Comparison of ENCODE assay signal across 1 cellular context in the genomic region with DNA sequence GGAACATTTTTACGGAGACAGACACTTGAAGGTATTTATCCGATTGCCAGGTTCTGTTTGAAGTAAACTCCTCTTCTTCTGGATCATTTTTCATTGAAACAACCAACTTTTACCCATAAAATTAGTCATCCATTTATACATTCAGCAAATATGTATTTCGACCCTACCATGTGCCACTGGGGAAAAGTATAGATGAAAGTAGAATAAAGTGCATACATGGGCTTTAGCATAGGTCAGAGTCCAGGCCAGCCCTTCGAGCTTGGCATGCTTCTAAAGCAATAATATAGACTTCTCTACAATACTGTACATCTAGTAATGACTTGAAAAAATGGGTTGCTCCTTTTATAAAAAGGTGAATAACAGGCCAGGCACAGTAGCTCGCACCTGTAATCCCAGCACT.
TF ChIP-seq lines count a peak whose summit lies in the region.

No MANE protein-coding gene starts in this region.

TF ChIP-seq in IMR-90, 13 proteins besides CTCF, POLR2A, EP300 and RAD21:
- TF ChIP-seq RFX5 (IDR thresholded peaks at IDR 0.05; ENCODE audit: low read depth, low read length) (no peak), MAZ (IDR thresholded peaks at IDR 0.05; ENCODE audit: borderline replicate concordance, low read depth, low read length) (no peak)
- TF ChIP-seq, protein P1, sequence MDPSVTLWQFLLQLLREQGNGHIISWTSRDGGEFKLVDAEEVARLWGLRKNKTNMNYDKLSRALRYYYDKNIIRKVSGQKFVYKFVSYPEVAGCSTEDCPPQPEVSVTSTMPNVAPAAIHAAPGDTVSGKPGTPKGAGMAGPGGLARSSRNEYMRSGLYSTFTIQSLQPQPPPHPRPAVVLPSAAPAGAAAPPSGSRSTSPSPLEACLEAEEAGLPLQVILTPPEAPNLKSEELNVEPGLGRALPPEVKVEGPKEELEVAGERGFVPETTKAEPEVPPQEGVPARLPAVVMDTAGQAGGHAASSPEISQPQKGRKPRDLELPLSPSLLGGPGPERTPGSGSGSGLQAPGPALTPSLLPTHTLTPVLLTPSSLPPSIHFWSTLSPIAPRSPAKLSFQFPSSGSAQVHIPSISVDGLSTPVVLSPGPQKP (IDR thresholded peaks at IDR 0.05; ENCODE audit: borderline replicate concordance, low read depth, low read length) = no peak
